Comparison of ENCODE assay signal across 2 cellular contexts in the genomic region with DNA sequence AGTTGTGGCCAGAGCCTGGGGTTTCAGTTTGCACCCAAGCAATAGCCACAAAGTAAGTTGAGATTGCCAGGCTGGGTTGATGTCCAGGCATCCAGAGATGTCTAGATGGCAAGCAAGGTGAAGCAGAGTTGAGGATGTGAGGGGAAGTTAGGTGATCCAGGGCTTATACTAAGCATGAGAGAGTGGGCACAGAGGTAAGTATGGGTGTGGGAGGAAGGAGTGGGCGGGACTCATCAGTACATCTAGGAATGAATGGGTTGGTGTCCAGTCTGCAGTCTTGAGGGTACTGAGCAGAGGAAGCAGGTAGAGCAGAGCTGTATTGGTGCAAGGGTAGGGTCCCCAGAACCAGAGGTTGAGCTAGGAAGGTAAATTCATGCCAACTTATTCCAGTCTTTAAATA.
TF ChIP-seq lines count a peak whose summit lies in the region.

No MANE protein-coding gene starts in this region.

TF ChIP-seq in HCT116, 20 proteins besides CTCF, POLR2A, EP300 and RAD21:
- TF ChIP-seq YY1 (IDR thresholded peaks at IDR 0.05; ENCODE audit: extremely low read depth, insufficient replicate concordance, low read depth, low read length) (no peak), ZNF274 (IDR thresholded peaks at IDR 0.05; ENCODE audit: low read depth, low read length) (no peak), FOSL1 (IDR thresholded peaks at IDR 0.05; ENCODE audit: low read depth) (no peak), JUND (IDR thresholded peaks at IDR 0.05) (no peak)

TF ChIP-seq in neural cell, 6 proteins besides CTCF, POLR2A, EP300 and RAD21:
- no peak for TF ChIP-seq EZH2 (IDR thresholded peaks at IDR 0.05; ENCODE audit: borderline replicate concordance, insufficient read depth, low read length, poor library complexity, severe bottlenecking)
